In genomic region chr4:165805406-165805805, GRCh38 we compare ENCODE assay signal across 22 cellular contexts.
"Had no signal": no experiment of that assay in that cellular context is flagged by ENCODE, and none has a peak within 500 bp of the region (broad histone marks: within the 10 kb centered on the region; RNA-seq: fewer than 3 reads in every experiment).

No MANE protein-coding gene starts in this region.

- H3K27me3 ChIP-seq: MG63, SJSA1 had no signal

- H3K4me3 ChIP-seq: MG63, SJSA1, SK-N-MC had no signal

- DNase-seq: Karpas-422, KG1, MG63, NCI-H1092, NCI-H1105 treated with DMSO at 0.1 percent for 48 hours, NCI-H1417 treated with DMSO at 0.1 percent for 48 hours, NCI-H146, NCI-H187, NCI-H2029, NCI-H2081 treated with DMSO at 0.1 percent for 48 hours, NCI-H2171, NCI-H226, NCI-H510A, NCI-H524 treated with DMSO at 0.1 percent for 48 hours, NCI-H69, NCI-H774, Right ventricle myocardium superior, RPMI8226, SIG-M5 had no signal

- H3K9me3 ChIP-seq: MG63, SJSA1 had no signal

- H3K27ac ChIP-seq: SJSA1, SK-N-MC had no signal

- H3K36me3 ChIP-seq: MG63, SJSA1 had no signal

- FAIRE-seq: RCC 7860 had no signal

- H3K4me1 ChIP-seq: SJSA1 had no signal
